In the genomic region with DNA sequence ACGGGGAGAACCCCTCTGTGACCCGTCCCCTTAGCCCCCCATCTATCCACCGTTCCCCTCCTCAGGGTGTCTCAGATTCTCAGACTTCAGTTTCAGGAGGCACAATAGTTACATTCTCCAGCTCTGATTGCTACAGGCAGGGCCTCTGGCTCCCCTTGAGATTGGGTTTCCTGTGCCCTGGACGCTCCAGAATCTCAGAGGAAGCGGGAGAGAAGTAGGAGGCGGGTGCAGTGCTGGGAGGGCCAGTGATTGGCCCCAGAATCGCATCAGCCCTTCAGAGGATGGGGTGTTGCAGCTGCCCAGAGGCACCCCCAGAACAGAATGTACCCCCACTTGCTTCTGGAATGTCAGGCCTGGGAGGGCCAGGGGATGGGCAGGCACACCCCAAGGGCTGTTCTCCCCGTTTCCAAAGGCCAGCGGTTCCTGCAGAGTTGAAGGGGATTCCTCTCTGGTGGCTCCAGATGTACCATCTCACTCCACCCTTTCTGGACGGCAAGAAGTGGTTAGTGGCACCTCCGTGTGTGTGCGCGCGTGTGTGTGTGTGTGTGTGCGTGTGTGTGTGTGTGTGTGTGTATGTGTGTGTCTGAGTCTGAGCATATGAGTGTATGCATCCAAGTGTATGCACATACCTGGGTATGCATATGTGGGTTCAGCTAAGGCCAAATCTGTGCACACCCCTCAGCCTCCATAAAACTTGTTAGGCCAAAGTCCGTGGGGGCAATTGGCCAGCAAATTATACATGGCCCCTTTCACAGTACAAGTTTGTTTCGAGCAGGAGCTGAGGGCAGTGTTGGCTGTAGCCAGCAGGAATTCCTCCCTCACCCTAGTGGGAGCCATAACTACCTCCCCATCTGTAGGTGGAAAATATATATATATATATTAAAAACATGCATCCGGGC, we compare ENCODE assay signal across 1 cellular context.
TF ChIP-seq lines count a peak whose summit lies in the region.

No MANE protein-coding gene starts in this region.

TF ChIP-seq in HepG2, 621 proteins besides CTCF, POLR2A, EP300 and RAD21:
- no peak for TF ChIP-seq ZSCAN31 (CRISPR knock-in tag; IDR thresholded peaks at IDR 0.05; ENCODE audit: low read depth)
- TF ChIP-seq, protein P1, sequence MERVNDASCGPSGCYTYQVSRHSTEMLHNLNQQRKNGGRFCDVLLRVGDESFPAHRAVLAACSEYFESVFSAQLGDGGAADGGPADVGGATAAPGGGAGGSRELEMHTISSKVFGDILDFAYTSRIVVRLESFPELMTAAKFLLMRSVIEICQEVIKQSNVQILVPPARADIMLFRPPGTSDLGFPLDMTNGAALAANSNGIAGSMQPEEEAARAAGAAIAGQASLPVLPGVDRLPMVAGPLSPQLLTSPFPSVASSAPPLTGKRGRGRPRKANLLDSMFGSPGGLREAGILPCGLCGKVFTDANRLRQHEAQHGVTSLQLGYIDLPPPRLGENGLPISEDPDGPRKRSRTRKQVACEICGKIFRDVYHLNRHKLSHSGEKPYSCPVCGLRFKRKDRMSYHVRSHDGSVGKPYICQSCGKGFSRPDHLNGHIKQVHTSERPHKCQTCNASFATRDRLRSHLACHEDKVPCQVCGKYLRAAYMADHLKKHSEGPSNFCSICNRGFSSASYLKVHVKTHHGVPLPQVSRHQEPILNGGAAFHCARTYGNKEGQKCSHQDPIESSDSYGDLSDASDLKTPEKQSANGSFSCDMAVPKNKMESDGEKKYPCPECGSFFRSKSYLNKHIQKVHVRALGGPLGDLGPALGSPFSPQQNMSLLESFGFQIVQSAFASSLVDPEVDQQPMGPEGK (CRISPR knock-in tag; IDR thresholded peaks at IDR 0.05) = 0 out of 2 replicates have a peak, but pooled peaks have one; percentile 12
